ENCODE assay signal across 1 cellular context in the genomic region with DNA sequence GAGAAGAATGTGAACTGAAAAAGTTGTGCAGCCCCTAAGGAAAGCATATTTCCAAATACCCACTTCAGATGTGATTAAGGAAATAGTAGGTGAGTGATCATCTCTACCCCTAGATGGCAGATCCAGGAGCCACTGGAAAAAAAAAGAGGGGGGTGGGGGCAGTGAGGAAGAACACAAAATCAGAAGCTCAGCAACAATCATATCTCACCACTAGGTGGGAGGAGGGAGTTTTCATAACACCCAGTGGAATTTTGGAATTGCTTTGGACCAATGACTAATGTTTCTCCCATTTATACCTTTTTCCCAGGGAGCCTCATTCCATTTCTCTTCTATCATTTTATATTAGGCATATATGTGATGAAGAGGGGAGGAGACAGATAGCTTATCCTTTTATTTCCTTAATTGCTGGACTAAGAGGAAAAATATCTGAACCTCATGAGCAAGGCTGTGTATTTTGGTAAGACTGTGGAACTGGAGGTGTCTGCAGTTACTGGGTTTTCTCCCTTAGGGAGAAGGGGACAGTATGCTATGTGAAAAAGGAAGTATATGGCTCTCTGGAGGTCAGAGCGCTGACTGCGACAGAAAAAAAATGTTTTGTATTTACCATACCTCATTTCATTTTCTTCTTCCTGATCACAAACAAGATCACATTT.
A peak's percentile ranks its signal among the peaks of the same experiment; 100 is the strongest.
TF ChIP-seq lines count a peak whose summit lies in the region.

No MANE protein-coding gene starts in this region.

TF ChIP-seq in K562, 482 proteins besides CTCF, POLR2A, EP300 and RAD21 (continued from another document and continues in another):
- TF ChIP-seq JUND (IDR thresholded peaks at IDR 0.05; ENCODE audit: borderline replicate concordance, low read depth, low read length) (0 out of 2 replicates have a peak, but pooled peaks have one; percentile 17), JUND (tag; IDR thresholded peaks at IDR 0.05; ENCODE audit: borderline replicate concordance, low read depth, low read length) (no peak), CBFB (CRISPR knock-in tag; IDR thresholded peaks at IDR 0.05) (no peak), CHAMP1 (IDR thresholded peaks at IDR 0.05) (peak; percentile 67), OTX1 (CRISPR knock-in tag; IDR thresholded peaks at IDR 0.05) (no peak), ZNF507 (tag; conservative IDR thresholded peaks at IDR 0.05) (no peak), BRD4 (IDR thresholded peaks at IDR 0.05) (no peak), JUNB (CRISPR knock-in tag; conservative IDR thresholded peaks at IDR 0.05) (no peak), RERE (CRISPR knock-in tag; IDR thresholded peaks at IDR 0.05; ENCODE audit: borderline replicate concordance) (no peak), NFIC (IDR thresholded peaks at IDR 0.05) (no peak), HDAC3 (IDR thresholded peaks at IDR 0.05; ENCODE audit: borderline replicate concordance, partially characterized antibody) (no peak), SREBF2 (CRISPR knock-in tag; IDR thresholded peaks at IDR 0.05) (no peak), RBFOX2 (IDR thresholded peaks at IDR 0.05; ENCODE audit: low read depth, low read length) (no peak), POU5F1 (IDR thresholded peaks at IDR 0.05; ENCODE audit: borderline replicate concordance, low read depth, low read length, partially characterized antibody) (no peak), TEAD4 (IDR thresholded peaks at IDR 0.05; ENCODE audit: low read length) (0 out of 2 replicates have a peak, but pooled peaks have one; percentile 14), TEAD4 (CRISPR knock-in tag; IDR thresholded peaks at IDR 0.05; ENCODE audit: borderline replicate concordance) (no peak), GABPB1 (CRISPR knock-in tag; IDR thresholded peaks at IDR 0.05) (no peak), GABPB2 (CRISPR knock-in tag; conservative IDR thresholded peaks at IDR 0.05) (no peak), MCM3 (IDR thresholded peaks at IDR 0.05) (no peak), ZNF431 (CRISPR knock-in tag; IDR thresholded peaks at IDR 0.05) (no peak), ZNF384 (IDR thresholded peaks at IDR 0.05; ENCODE audit: low read depth, low read length) (peak; percentile 80), DNMT1 (IDR thresholded peaks at IDR 0.05) (no peak)
- TF ChIP-seq, protein P1, sequence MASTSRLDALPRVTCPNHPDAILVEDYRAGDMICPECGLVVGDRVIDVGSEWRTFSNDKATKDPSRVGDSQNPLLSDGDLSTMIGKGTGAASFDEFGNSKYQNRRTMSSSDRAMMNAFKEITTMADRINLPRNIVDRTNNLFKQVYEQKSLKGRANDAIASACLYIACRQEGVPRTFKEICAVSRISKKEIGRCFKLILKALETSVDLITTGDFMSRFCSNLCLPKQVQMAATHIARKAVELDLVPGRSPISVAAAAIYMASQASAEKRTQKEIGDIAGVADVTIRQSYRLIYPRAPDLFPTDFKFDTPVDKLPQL (IDR thresholded peaks at IDR 0.05; ENCODE audit: extremely low read depth, insufficient read length), result no peak
- TF ChIP-seq, protein P2, sequence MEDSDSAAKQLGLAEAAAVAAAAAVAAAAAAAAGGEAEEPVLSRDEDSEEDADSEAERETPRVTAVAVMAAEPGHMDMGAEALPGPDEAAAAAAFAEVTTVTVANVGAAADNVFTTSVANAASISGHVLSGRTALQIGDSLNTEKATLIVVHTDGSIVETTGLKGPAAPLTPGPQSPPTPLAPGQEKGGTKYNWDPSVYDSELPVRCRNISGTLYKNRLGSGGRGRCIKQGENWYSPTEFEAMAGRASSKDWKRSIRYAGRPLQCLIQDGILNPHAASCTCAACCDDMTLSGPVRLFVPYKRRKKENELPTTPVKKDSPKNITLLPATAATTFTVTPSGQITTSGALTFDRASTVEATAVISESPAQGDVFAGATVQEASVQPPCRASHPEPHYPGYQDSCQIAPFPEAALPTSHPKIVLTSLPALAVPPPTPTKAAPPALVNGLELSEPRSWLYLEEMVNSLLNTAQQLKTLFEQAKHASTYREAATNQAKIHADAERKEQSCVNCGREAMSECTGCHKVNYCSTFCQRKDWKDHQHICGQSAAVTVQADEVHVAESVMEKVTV (CRISPR knock-in tag; IDR thresholded peaks at IDR 0.05), result 0 out of 2 replicates have a peak, but pooled peaks have one; percentile 19
- TF ChIP-seq, protein P3, sequence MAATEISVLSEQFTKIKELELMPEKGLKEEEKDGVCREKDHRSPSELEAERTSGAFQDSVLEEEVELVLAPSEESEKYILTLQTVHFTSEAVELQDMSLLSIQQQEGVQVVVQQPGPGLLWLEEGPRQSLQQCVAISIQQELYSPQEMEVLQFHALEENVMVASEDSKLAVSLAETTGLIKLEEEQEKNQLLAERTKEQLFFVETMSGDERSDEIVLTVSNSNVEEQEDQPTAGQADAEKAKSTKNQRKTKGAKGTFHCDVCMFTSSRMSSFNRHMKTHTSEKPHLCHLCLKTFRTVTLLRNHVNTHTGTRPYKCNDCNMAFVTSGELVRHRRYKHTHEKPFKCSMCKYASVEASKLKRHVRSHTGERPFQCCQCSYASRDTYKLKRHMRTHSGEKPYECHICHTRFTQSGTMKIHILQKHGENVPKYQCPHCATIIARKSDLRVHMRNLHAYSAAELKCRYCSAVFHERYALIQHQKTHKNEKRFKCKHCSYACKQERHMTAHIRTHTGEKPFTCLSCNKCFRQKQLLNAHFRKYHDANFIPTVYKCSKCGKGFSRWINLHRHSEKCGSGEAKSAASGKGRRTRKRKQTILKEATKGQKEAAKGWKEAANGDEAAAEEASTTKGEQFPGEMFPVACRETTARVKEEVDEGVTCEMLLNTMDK (IDR thresholded peaks at IDR 0.05; ENCODE audit: borderline replicate concordance, insufficient read depth, low read depth, low read length, poor library complexity, severe bottlenecking), result peak; percentile 27
- TF ChIP-seq, protein P4, sequence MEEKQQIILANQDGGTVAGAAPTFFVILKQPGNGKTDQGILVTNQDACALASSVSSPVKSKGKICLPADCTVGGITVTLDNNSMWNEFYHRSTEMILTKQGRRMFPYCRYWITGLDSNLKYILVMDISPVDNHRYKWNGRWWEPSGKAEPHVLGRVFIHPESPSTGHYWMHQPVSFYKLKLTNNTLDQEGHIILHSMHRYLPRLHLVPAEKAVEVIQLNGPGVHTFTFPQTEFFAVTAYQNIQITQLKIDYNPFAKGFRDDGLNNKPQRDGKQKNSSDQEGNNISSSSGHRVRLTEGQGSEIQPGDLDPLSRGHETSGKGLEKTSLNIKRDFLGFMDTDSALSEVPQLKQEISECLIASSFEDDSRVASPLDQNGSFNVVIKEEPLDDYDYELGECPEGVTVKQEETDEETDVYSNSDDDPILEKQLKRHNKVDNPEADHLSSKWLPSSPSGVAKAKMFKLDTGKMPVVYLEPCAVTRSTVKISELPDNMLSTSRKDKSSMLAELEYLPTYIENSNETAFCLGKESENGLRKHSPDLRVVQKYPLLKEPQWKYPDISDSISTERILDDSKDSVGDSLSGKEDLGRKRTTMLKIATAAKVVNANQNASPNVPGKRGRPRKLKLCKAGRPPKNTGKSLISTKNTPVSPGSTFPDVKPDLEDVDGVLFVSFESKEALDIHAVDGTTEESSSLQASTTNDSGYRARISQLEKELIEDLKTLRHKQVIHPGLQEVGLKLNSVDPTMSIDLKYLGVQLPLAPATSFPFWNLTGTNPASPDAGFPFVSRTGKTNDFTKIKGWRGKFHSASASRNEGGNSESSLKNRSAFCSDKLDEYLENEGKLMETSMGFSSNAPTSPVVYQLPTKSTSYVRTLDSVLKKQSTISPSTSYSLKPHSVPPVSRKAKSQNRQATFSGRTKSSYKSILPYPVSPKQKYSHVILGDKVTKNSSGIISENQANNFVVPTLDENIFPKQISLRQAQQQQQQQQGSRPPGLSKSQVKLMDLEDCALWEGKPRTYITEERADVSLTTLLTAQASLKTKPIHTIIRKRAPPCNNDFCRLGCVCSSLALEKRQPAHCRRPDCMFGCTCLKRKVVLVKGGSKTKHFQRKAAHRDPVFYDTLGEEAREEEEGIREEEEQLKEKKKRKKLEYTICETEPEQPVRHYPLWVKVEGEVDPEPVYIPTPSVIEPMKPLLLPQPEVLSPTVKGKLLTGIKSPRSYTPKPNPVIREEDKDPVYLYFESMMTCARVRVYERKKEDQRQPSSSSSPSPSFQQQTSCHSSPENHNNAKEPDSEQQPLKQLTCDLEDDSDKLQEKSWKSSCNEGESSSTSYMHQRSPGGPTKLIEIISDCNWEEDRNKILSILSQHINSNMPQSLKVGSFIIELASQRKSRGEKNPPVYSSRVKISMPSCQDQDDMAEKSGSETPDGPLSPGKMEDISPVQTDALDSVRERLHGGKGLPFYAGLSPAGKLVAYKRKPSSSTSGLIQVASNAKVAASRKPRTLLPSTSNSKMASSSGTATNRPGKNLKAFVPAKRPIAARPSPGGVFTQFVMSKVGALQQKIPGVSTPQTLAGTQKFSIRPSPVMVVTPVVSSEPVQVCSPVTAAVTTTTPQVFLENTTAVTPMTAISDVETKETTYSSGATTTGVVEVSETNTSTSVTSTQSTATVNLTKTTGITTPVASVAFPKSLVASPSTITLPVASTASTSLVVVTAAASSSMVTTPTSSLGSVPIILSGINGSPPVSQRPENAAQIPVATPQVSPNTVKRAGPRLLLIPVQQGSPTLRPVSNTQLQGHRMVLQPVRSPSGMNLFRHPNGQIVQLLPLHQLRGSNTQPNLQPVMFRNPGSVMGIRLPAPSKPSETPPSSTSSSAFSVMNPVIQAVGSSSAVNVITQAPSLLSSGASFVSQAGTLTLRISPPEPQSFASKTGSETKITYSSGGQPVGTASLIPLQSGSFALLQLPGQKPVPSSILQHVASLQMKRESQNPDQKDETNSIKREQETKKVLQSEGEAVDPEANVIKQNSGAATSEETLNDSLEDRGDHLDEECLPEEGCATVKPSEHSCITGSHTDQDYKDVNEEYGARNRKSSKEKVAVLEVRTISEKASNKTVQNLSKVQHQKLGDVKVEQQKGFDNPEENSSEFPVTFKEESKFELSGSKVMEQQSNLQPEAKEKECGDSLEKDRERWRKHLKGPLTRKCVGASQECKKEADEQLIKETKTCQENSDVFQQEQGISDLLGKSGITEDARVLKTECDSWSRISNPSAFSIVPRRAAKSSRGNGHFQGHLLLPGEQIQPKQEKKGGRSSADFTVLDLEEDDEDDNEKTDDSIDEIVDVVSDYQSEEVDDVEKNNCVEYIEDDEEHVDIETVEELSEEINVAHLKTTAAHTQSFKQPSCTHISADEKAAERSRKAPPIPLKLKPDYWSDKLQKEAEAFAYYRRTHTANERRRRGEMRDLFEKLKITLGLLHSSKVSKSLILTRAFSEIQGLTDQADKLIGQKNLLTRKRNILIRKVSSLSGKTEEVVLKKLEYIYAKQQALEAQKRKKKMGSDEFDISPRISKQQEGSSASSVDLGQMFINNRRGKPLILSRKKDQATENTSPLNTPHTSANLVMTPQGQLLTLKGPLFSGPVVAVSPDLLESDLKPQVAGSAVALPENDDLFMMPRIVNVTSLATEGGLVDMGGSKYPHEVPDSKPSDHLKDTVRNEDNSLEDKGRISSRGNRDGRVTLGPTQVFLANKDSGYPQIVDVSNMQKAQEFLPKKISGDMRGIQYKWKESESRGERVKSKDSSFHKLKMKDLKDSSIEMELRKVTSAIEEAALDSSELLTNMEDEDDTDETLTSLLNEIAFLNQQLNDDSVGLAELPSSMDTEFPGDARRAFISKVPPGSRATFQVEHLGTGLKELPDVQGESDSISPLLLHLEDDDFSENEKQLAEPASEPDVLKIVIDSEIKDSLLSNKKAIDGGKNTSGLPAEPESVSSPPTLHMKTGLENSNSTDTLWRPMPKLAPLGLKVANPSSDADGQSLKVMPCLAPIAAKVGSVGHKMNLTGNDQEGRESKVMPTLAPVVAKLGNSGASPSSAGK (IDR thresholded peaks at IDR 0.05), result no peak
